Comparison of ENCODE assay signal across 20 cellular contexts in genomic region chr16:3008749-3009088, GRCh38. TPM values are rescaled to one million over a fixed set of nuclear protein-coding genes. Genes with fewer than 3 reads are reported as not detected.
DNase-seq lines count a peak whose midpoint lies in the region; ATAC-seq and TF ChIP-seq lines count a peak whose summit lies in the region.
"Had no signal": no experiment of that assay in that cellular context is flagged by ENCODE, and none has a peak within 500 bp of the region (broad histone marks: within the 10 kb centered on the region; RNA-seq: fewer than 3 reads in every experiment).

No MANE protein-coding gene starts in this region.

- no peak overlapping the region for H3K27ac Mint-ChIP-seq in central memory CD8-positive, alpha-beta T cell (ENCODE audit: low read depth)
- H3K27ac Mint-ChIP-seq: activated T-helper 1 cell treated with anti-CD3 and anti-CD28 coated beads, Interleukin-12 subunit alpha, Interleukin-12 subunit beta, Interleukin-2, Interleukin-4 antibody, amounts not matched to agents 30 ng/mL and 10 ng/mL and 1 ng/mL, durations not matched to agents 14 hours and 24 hours and 36 hours; immature natural killer cell had no signal

- H2BK15ac ChIP-seq in mesendoderm (replicated peaks; ENCODE audit: low read depth) = no peak overlapping the region

- H3K36me3 Mint-ChIP-seq in central memory CD8-positive, alpha-beta T cell (ENCODE audit: insufficient read depth) = peaks cover 3% of the 10 kb centered on the region
- H3K36me3 Mint-ChIP-seq: immature natural killer cell had no signal

- peaks cover 20% of the 10 kb centered on the region for H3K4me1 Mint-ChIP-seq in central memory CD8-positive, alpha-beta T cell

- H3K4me1 ChIP-seq in BLaER1 = peaks cover 46% of the 10 kb centered on the region
- no peaks in the 10 kb centered on the region; the same call in 1 of the 2 replicates for H3K4me1 ChIP-seq in HEK293 (ENCODE audit: control insufficient read depth, insufficient read depth, low read length)
- peaks cover 23% of the 10 kb centered on the region for H3K4me1 ChIP-seq in mesendoderm (ENCODE audit: control insufficient read depth, low read depth, low read length)

- peak overlapping the region; percentile 98 for H3K4me2 ChIP-seq in BLaER1
- no peak overlapping the region for H3K4me2 ChIP-seq in mesendoderm (ENCODE audit: low read length)

- peak overlapping the region; percentile 19 for H3K18ac ChIP-seq in mesendoderm (ENCODE audit: low read length)

- no peak overlapping the region for H2BK120ac ChIP-seq in mesendoderm (ENCODE audit: low read depth, low read length)

- H3K27me3 Mint-ChIP-seq in central memory CD8-positive, alpha-beta T cell = peaks cover 11% of the 10 kb centered on the region

- no peak overlapping the region for H3K4ac ChIP-seq in mesendoderm (ENCODE audit: low read depth, low read length)

- peak overlapping the region; percentile 78 for H3K56ac ChIP-seq in mesendoderm (ENCODE audit: low read length)

- no CpG with 5 or more reads among the region's 6 CpGs for WGBS in mesendoderm (ENCODE audit: extremely low coverage, insufficient coverage, low lambda C conversion rate)

- H3K9me3 ChIP-seq in BLaER1 (no peaks in the 10 kb centered on the region), HEK293 (ENCODE audit: control insufficient read depth, insufficient read depth, low read depth, low read length) (no peaks in the 10 kb centered on the region)

- H3K27ac ChIP-seq in BLaER1 = 0 out of 2 replicates have a peak overlapping the region, but pooled peaks have one; percentile 35
- no peak overlapping the region for H3K27ac ChIP-seq in HEK293 (ENCODE audit: extremely low read depth, low read depth, low read length)
- H3K27ac ChIP-seq in mesendoderm (ENCODE audit: low read depth, low read length) = peak overlapping the region; percentile 53

- H4K5ac ChIP-seq in mesendoderm (ENCODE audit: low read length) = no peak overlapping the region

- H3K27me3 ChIP-seq in BLaER1 (peaks cover 86% of the 10 kb centered on the region), mesendoderm (ENCODE audit: insufficient read depth, low read length, poor library complexity) (no peaks in the 10 kb centered on the region)

- peak overlapping the region; percentile 82 for H2BK5ac ChIP-seq in mesendoderm (ENCODE audit: low read length)

- DNase-seq in central memory CD8-positive, alpha-beta T cell (ENCODE audit: low spot score in 2 of 2) = no peak
- DNase-seq in mesendoderm (no peak), iPS-NIHi11 (ENCODE audit: low spot score) (no peak), NCI-H526 treated with DMSO at 0.1 percent for 48 hours (lab: John Stamatoyannopoulos, UW) (no peak), NCI-H1417 (lab: John Stamatoyannopoulos, UW) (no peak)
- no peak for DNase-seq in stimulated activated CD4-positive, alpha-beta T cell treated with anti-CD3 and anti-CD28 coated beads, Interleukin-4, amount 100 ng/mL, for 4 hours
- DNase-seq: ACHN, cerebellar nuclear complex, COR-L47, foreskin melanocyte, immature natural killer cell, mammary epithelial cell, NCI-H2029 treated with DMSO at 0.1 percent for 48 hours, NCI-H524 treated with DMSO at 0.1 percent for 48 hours, WERI-Rb-1 had no signal

- peaks cover 10% of the 10 kb centered on the region; the same call in 1 of the 2 replicates for H4K20me1 ChIP-seq in BLaER1

- POLR2A ChIA-PET in HEK293 (lab: Yijun Ruan, JAX) = interaction anchor here (12.4 kb wide), 1 partner anchor 15 kb away, joined by 247 read pairs; the partner anchor contains the start of genes CLDN6, HCFC1R1, THOC6 and TNFRSF12A

- H2AK5ac ChIP-seq in mesendoderm (ENCODE audit: low read length) = peak overlapping the region; percentile 25

- H3K23ac ChIP-seq in mesendoderm (ENCODE audit: low read length) = no peak overlapping the region

- no peak for ATAC-seq in central memory CD8-positive, alpha-beta T cell (replicated peaks; ENCODE audit: extremely low read depth, poor library complexity, severe bottlenecking)
- ATAC-seq: SK-N-SH treated with all-trans-retinoic acid at 6 μM for 48 hours had no signal

- no peak overlapping the region for H4K8ac ChIP-seq in mesendoderm (ENCODE audit: low read depth, low read length)

- no peaks in the 10 kb centered on the region for H3K79me1 ChIP-seq in mesendoderm (ENCODE audit: low read length)

- CTCF ChIA-PET in HEK293 (lab: Yijun Ruan, JAX) = interaction anchor here (9.6 kb wide), 1 partner anchor 22 kb away, joined by 149 read pairs; no protein-coding TSS in a partner anchor

- H3K9ac ChIP-seq in BLaER1 (no peak overlapping the region), mesendoderm (ENCODE audit: low read length) (peak overlapping the region; percentile 2)

- TF ChIP-seq CTCF in HEK293 (tag by site-specific recombination; IDR thresholded peaks at IDR 0.05) = no peak

- H3K79me2 ChIP-seq in mesendoderm (ENCODE audit: control insufficient read depth, insufficient read depth, low read length) = no peaks in the 10 kb centered on the region

- H3K36me3 ChIP-seq in BLaER1 = no peaks in the 10 kb centered on the region
- H3K36me3 ChIP-seq in HEK293 (ENCODE audit: control insufficient read depth in 2 of 2, insufficient read depth in 1 of 2, low read length in 2 of 2) = no peaks in the 10 kb centered on the region
- no peaks in the 10 kb centered on the region for H3K36me3 ChIP-seq in mesendoderm (ENCODE audit: control insufficient read depth, insufficient read depth, low read length)
- H3K36me3 ChIP-seq: WERI-Rb-1 had no signal

- peak overlapping the region; percentile 50 for H3K4me3 ChIP-seq in BLaER1
- no peak overlapping the region for H3K4me3 ChIP-seq in HEK293 (ENCODE audit: low read depth, low read length)
- no peak overlapping the region for H3K4me3 ChIP-seq in mesendoderm (ENCODE audit: low read length)

- H3K4me3 Mint-ChIP-seq in central memory CD8-positive, alpha-beta T cell = peak overlapping the region; percentile 51

- H3K9me3 Mint-ChIP-seq in central memory CD8-positive, alpha-beta T cell = no peaks in the 10 kb centered on the region
- H3K9me3 Mint-ChIP-seq: activated T-helper 1 cell treated with anti-CD3 and anti-CD28 coated beads, Interleukin-12 subunit alpha, Interleukin-12 subunit beta, Interleukin-2, Interleukin-4 antibody, amounts not matched to agents 30 ng/mL and 10 ng/mL and 1 ng/mL, durations not matched to agents 14 hours and 24 hours and 36 hours; immature natural killer cell; nephron had no signal

TF ChIP-seq in HEK293, 187 proteins besides CTCF, POLR2A, EP300 and RAD21 (continues in another document):
- TF ChIP-seq ZNF16 (tag by site-specific recombination; IDR thresholded peaks at IDR 0.05; ENCODE audit: low read depth) (no peak), PATZ1 (tag by site-specific recombination; IDR thresholded peaks at IDR 0.05) (no peak), ZFHX2 (tag by site-specific recombination; conservative IDR thresholded peaks at IDR 0.05) (peak; percentile 50), TRIM28 (IDR thresholded peaks at IDR 0.05; ENCODE audit: borderline replicate concordance, low read length) (no peak), ZNF544 (tag by site-specific recombination; IDR thresholded peaks at IDR 0.05) (no peak), ZNF362 (tag by site-specific recombination; IDR thresholded peaks at IDR 0.05) (no peak), SP7 (tag by site-specific recombination; IDR thresholded peaks at IDR 0.05) (no peak), ATF2 (tag by site-specific recombination; IDR thresholded peaks at IDR 0.05; ENCODE audit: low read depth) (no peak)

RNA-seq across cellular contexts. Expression of gene CLDN9, which starts 4.0 kb away (rescaled TPM):
- 0.20 TPM for polyA plus RNA-seq in mesendoderm (2013, experiment 1 of 2)
- polyA plus RNA-seq in mesendoderm (2013, experiment 2 of 2) = 0.15 TPM
- polyA plus RNA-seq: immature natural killer cell, mammary epithelial cell had no signal

RNA-seq across cellular contexts. Expression of gene CLDN6, which starts 9.3 kb away (rescaled TPM):
- 508 TPM for polyA plus RNA-seq in mesendoderm (2013, experiment 1 of 2)
- polyA plus RNA-seq in mesendoderm (2013, experiment 2 of 2) = 491 TPM
- polyA plus RNA-seq: immature natural killer cell had no signal

RNA-seq across cellular contexts. Expression of gene TNFRSF12A, which starts 11.4 kb away (rescaled TPM):
- 126 TPM for polyA plus RNA-seq in mesendoderm (2013, experiment 1 of 2)
- polyA plus RNA-seq in mesendoderm (2013, experiment 2 of 2) = 126 TPM

RNA-seq across cellular contexts. Expression of gene HCFC1R1, which starts 15.0 kb away (rescaled TPM):
- polyA plus RNA-seq in mesendoderm (2013, experiment 1 of 2) = 73.7 TPM
- 75.5 TPM for polyA plus RNA-seq in mesendoderm (2013, experiment 2 of 2)

RNA-seq across cellular contexts. Expression of gene THOC6, which starts 15.1 kb away (rescaled TPM):
- 38.1 TPM for polyA plus RNA-seq in mesendoderm (2013, experiment 1 of 2)
- 37.5 TPM for polyA plus RNA-seq in mesendoderm (2013, experiment 2 of 2)
